8 cellular contexts compared by ENCODE assay signal in genomic region chr7:100119701-100120517, GRCh38. TPM values are rescaled to one million over a fixed set of nuclear protein-coding genes. Genes with fewer than 3 reads are reported as not detected.
DNase-seq lines count a peak whose midpoint lies in the region; ATAC-seq and TF ChIP-seq lines count a peak whose summit lies in the region.

No MANE protein-coding gene starts in this region.

- H3K4me1 Mint-ChIP-seq in CD4-positive, alpha-beta memory T cell, result peaks cover 13 to 47% (median 32%) of the 10 kb centered on the region in 4 donors

- no peak for TF ChIP-seq POLR2A in heart left ventricle (IDR thresholded peaks at IDR 0.05)

- ATAC-seq in GM19324 (IDR thresholded peaks at IDR 0.05; ENCODE audit: low FRiP score, unreplicated experiment) (peak; percentile 56), HG03439 (IDR thresholded peaks at IDR 0.05; ENCODE audit: unreplicated experiment) (peak; percentile 44), heart left ventricle (peak; percentile 47 to 73 (median 68))

- H3K79me2 ChIP-seq in trophoblast cell (ENCODE audit: control insufficient read depth, insufficient read depth, low read length, poor library complexity), result peaks cover 5% of the 10 kb centered on the region

- H3K27ac Mint-ChIP-seq in CD4-positive, alpha-beta memory T cell, result peak overlapping the region; percentile 95 to 100 (median 99)

- no peak overlapping the region for H2BK120ac ChIP-seq in trophoblast cell (ENCODE audit: insufficient read depth, low read length, poor library complexity)

- H3K79me1 ChIP-seq in trophoblast cell (ENCODE audit: low read length), result no peaks in the 10 kb centered on the region

- H3K23ac ChIP-seq in trophoblast cell (ENCODE audit: low read length), result no peak overlapping the region

- H3K4ac ChIP-seq in trophoblast cell (ENCODE audit: low read depth, low read length), result no peak overlapping the region

- H3K4me1 ChIP-seq in CD4-positive, alpha-beta memory T cell (ENCODE audit: insufficient read depth, low read length), result peaks cover 32% of the 10 kb centered on the region
- peaks cover 0 to 27% (median 16%) of the 10 kb centered on the region in 12 donors for H3K4me1 ChIP-seq in heart left ventricle
- peaks cover 6 to 17% of the 10 kb centered on the region in 2 experiments for H3K4me1 ChIP-seq in trophoblast cell (ENCODE audit: control insufficient read depth in 1 of 2, insufficient read depth in 2 of 2, low read length in 2 of 2)

- H4K91ac ChIP-seq in trophoblast cell (ENCODE audit: low read depth, low read length), result no peak overlapping the region

- peaks cover 3 to 42% of the 10 kb centered on the region in 2 donors for H3K36me3 Mint-ChIP-seq in CD4-positive, alpha-beta memory T cell

- H3K27me3 ChIP-seq in CD4-positive, alpha-beta memory T cell (ENCODE audit: insufficient read depth, low read length), result no peaks in the 10 kb centered on the region
- H3K27me3 ChIP-seq in heart left ventricle (no peaks in the 10 kb centered on the region), trophoblast cell (ENCODE audit: insufficient read depth, low read length) (no peaks in the 10 kb centered on the region)

- POLR2A ChIA-PET in CD4-positive, alpha-beta memory T cell (lab: Charles Lee; ENCODE audit: partially characterized antibody), result interaction anchor here (0.7 to 7.9 kb wide), 18 partner anchors 10 to 469 kb away, joined by 3 to 175 read pairs (median 6); partner anchors contain the start of genes AP4M1, COPS6, LAMTOR4 and MCM7

- H3K4me3 Mint-ChIP-seq in CD4-positive, alpha-beta memory T cell, result peak overlapping the region; percentile 94 to 99 (median 96)

- H3K4me2 ChIP-seq in trophoblast cell (ENCODE audit: low read length), result peak overlapping the region; percentile 81

- no peaks in the 10 kb centered on the region for H3K9me3 ChIP-seq in CD4-positive, alpha-beta memory T cell (ENCODE audit: control insufficient read depth in 1 of 2, low read length in 2 of 2)
- H3K9me3 ChIP-seq in heart left ventricle, result no peaks in the 10 kb centered on the region
- no peaks in the 10 kb centered on the region for H3K9me3 ChIP-seq in trophoblast cell (ENCODE audit: insufficient read depth, low read depth, low read length)

- peak overlapping the region; percentile 63 to 95 for H3K4me3 ChIP-seq in CD4-positive, alpha-beta memory T cell (ENCODE audit: low read length in 2 of 2)
- H3K4me3 ChIP-seq in heart left ventricle, result peak overlapping the region; percentile 48 to 89 (median 78)
- H3K4me3 ChIP-seq in trophoblast cell (ENCODE audit: low read depth, low read length), result peak overlapping the region; percentile 79

- no peak overlapping the region for H4K12ac ChIP-seq in trophoblast cell (ENCODE audit: low read depth, low read length)

- no peak overlapping the region for H2BK12ac ChIP-seq in trophoblast cell (ENCODE audit: low read length)

- CTCF ChIA-PET in CD4-positive, alpha-beta memory T cell (lab: Charles Lee; ENCODE audit: partially characterized antibody), result interaction anchor here (1.1 to 3.5 kb wide), 6 partner anchors 11 to 288 kb away, joined by 3 to 21 read pairs (median 4); no protein-coding TSS in a partner anchor

- DNase-seq in CD4-positive, alpha-beta memory T cell, result peak; percentile 78 to 88 (median 81)
- DNase-seq in RPMI8226, result peak; percentile 83
- DNase-seq in activated naive CD8-positive, alpha-beta T cell treated with anti-CD3 and anti-CD28 coated beads, Interleukin-2, amount 50 U/mL, for 16 hours (ENCODE audit: low read depth, low spot score), result peak; percentile 43
- peak; percentile 58 to 78 (median 71) for DNase-seq in heart left ventricle
- peak in 1 of 2 donors; percentile 41 for DNase-seq in trophoblast cell
- DNase-seq in ureter (ENCODE audit: low spot score), result peak; percentile 71

- no peak overlapping the region for H3K18ac ChIP-seq in trophoblast cell (ENCODE audit: low read length)

- H2AK5ac ChIP-seq in trophoblast cell (ENCODE audit: low read length), result no peak overlapping the region

- 6 to 7% (median 7%) methylated on average over 23 to 29 of the region's 29 CpGs for WGBS in heart left ventricle, 4 donors
- no CpG with 5 or more reads among the region's 29 CpGs for WGBS in trophoblast cell (ENCODE audit: extremely low coverage, insufficient coverage, insufficient read length)

- H3K9me3 Mint-ChIP-seq in CD4-positive, alpha-beta memory T cell, result peaks cover 0 to 3% (median 0%) of the 10 kb centered on the region in 8 donors

- peaks cover 8% of the 10 kb centered on the region for H3K36me3 ChIP-seq in CD4-positive, alpha-beta memory T cell (ENCODE audit: insufficient read depth, low read length)
- H3K36me3 ChIP-seq in heart left ventricle, result peaks cover 0 to 7% (median 0%) of the 10 kb centered on the region in 9 donors
- no peaks in the 10 kb centered on the region for H3K36me3 ChIP-seq in trophoblast cell (ENCODE audit: control insufficient read depth in 1 of 2, insufficient read depth in 2 of 2, low read length in 2 of 2)

- intact Hi-C loops in CD4-positive, alpha-beta memory T cell (cut with micrococcal nuclease), result loop anchor here (1.0 kb wide), 4 partner anchors 7 to 39 kb away; partner anchors contain the start of genes AP4M1, LAMTOR4, MCM7 and ZNF3
- intact Hi-C loops in heart left ventricle (cut with DNase I), result loop anchor here in 3 of 10 donors (1.0 to 2.0 kb wide), 3 partner anchors 7 to 19 kb away; partner anchors contain the start of genes AP4M1 (in 3 of the 3) and MCM7 (in 3 of the 3)

- H3K27ac ChIP-seq in CD4-positive, alpha-beta memory T cell (ENCODE audit: low read depth, low read length), result peak overlapping the region; percentile 80
- H3K27ac ChIP-seq in heart left ventricle, result peak overlapping the region; percentile 83 to 98 (median 88)
- H3K27ac ChIP-seq in trophoblast cell (ENCODE audit: low read depth, low read length), result peak overlapping the region; percentile 9

- peak overlapping the region; percentile 25 for H4K8ac ChIP-seq in trophoblast cell (ENCODE audit: low read depth, low read length)

- H3K27me3 Mint-ChIP-seq in CD4-positive, alpha-beta memory T cell, result no peaks in the 10 kb centered on the region

- H3K9ac ChIP-seq in trophoblast cell (ENCODE audit: low read length), result peak overlapping the region; percentile 57

- no peak for TF ChIP-seq CTCF in heart left ventricle (IDR thresholded peaks at IDR 0.05)

- H2AFZ ChIP-seq in trophoblast cell (ENCODE audit: insufficient read depth, low read length, poor library complexity), result no peak overlapping the region

- H3K14ac ChIP-seq in trophoblast cell (ENCODE audit: low read length), result no peak overlapping the region

- no peak overlapping the region for H2BK5ac ChIP-seq in trophoblast cell (ENCODE audit: low read depth, low read length, poor library complexity)

RNA-seq across cellular contexts. Expression of gene CNPY4, which starts 0.5 kb away (rescaled TPM):
- 10 to 100 TPM; 69.0 to 69.8 TPM for total RNA-seq in CD4-positive, alpha-beta memory T cell
- polyA plus RNA-seq in CD4-positive, alpha-beta memory T cell, result 10 to 100 TPM; 14.8 to 24.8 TPM
- 1 to 10 TPM; 5.9 to 9.5 (median 8.3) TPM for total RNA-seq in heart left ventricle
- polyA plus RNA-seq in heart left ventricle, result 10 to 100 TPM in 1 of 2 donors, 1 to 10 TPM in 1; 9.1 to 10.8 TPM
- 13.1 and 13.5 TPM in 2 replicates for polyA plus RNA-seq in trophoblast cell (2013)
- total RNA-seq in ureter, result 8.7 TPM

RNA-seq across cellular contexts. Expression of gene TAF6, which starts 0.8 kb away (rescaled TPM):
- 10 to 100 TPM; 61.6 to 62.2 TPM for total RNA-seq in CD4-positive, alpha-beta memory T cell
- polyA plus RNA-seq in CD4-positive, alpha-beta memory T cell, result 10 to 100 TPM; 25.3 to 35.2 TPM
- total RNA-seq in heart left ventricle (10 to 100 TPM; 24.9 to 80.9 (median 34.1) TPM), ureter (47.4 TPM)
- polyA plus RNA-seq in heart left ventricle, result 10 to 100 TPM; 28.7 to 48.1 TPM
- 46.3 and 49.0 TPM in 2 replicates for polyA plus RNA-seq in trophoblast cell (2013)

RNA-seq across cellular contexts. Expression of gene MBLAC1, which starts 6.9 kb away (rescaled TPM):
- 1 to 10 TPM; 6.4 to 6.8 TPM for total RNA-seq in CD4-positive, alpha-beta memory T cell
- 1 to 10 TPM in 1 of 2 donors, under 1 TPM in 1; 0.77 to 1.2 TPM for polyA plus RNA-seq in CD4-positive, alpha-beta memory T cell
- total RNA-seq in heart left ventricle (1 to 10 TPM; 1.3 to 2.7 (median 2.0) TPM), ureter (1.5 TPM)
- polyA plus RNA-seq in heart left ventricle, result 1 to 10 TPM; 1.4 to 3.2 TPM
- polyA plus RNA-seq in trophoblast cell (2013), result 1.2 and 1.3 TPM in 2 replicates

RNA-seq across cellular contexts. Expression of gene AP4M1, which starts 18.5 kb away (rescaled TPM):
- total RNA-seq in CD4-positive, alpha-beta memory T cell, result 10 to 100 TPM; 12.1 to 14.9 TPM
- polyA plus RNA-seq in CD4-positive, alpha-beta memory T cell, result 1 to 10 TPM; 3.2 to 4.3 TPM
- total RNA-seq in heart left ventricle (10 to 100 TPM in 8 of 9 donors, 1 to 10 TPM in 1; 8.9 to 19.3 (median 12.3) TPM), ureter (19.5 TPM)
- polyA plus RNA-seq in heart left ventricle, result 10 to 100 TPM; 10.9 to 17.7 TPM
- polyA plus RNA-seq in trophoblast cell (2013), result 11.0 and 11.6 TPM in 2 replicates

RNA-seq across cellular contexts. Expression of gene MCM7, which starts 18.7 kb away (rescaled TPM):
- total RNA-seq in CD4-positive, alpha-beta memory T cell, result 100 to 1,000 TPM; 164 to 173 TPM
- 10 to 100 TPM; 26.9 to 29.9 TPM for polyA plus RNA-seq in CD4-positive, alpha-beta memory T cell
- total RNA-seq in heart left ventricle, result 10 to 100 TPM; 12.8 to 34.4 (median 17.2) TPM
- 10 to 100 TPM; 15.2 to 31.6 TPM for polyA plus RNA-seq in heart left ventricle
- 146 and 149 TPM in 2 replicates for polyA plus RNA-seq in trophoblast cell (2013)
- total RNA-seq in ureter, result 52.4 TPM

Comparison
In these comparisons a context has a peak if more than half of its experiments do, and no peak if none do; other contexts are left out.
1. H3K27ac ChIP-seq: peak in every context shown above with its lines; median percentile 88 in heart left ventricle; 80 in CD4-positive, alpha-beta memory T cell; 9 in trophoblast cell.